ENCODE assay signal across 15 cellular contexts in the genomic region with DNA sequence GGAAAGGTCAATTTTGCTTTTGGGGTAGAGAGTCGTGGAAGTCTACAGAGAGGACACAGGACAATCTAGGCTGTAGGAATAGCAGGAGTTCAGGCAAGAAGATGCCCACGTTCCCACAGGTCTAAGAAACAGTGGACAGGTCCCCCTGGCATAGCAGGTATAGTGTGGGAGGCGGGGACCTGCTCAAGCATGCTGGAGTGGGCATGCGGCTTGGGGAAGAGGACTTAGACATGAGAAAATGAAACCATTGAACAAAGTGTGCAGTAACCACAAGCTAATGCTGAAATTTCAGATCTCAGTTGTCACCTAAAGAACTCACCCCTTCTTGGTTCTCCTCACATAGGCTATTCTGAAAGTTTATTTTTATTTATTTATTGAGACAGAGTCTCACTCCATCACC.
A peak's percentile ranks its signal among the peaks of the same experiment; 100 is the strongest.
DNase-seq lines count a peak whose midpoint lies in the region; ATAC-seq and TF ChIP-seq lines count a peak whose summit lies in the region.
"Had no signal": no experiment of that assay in that cellular context is flagged by ENCODE, and none has a peak within 500 bp of the region (broad histone marks: within the 10 kb centered on the region; RNA-seq: fewer than 3 reads in every experiment).

No MANE protein-coding gene starts in this region.

- no peaks in the 10 kb centered on the region for H3K9me3 ChIP-seq in SU-DHL-6 (ENCODE audit: insufficient read depth, low read length)
- H3K9me3 ChIP-seq: gastroesophageal sphincter, left lung, stomach had no signal

- DNase-seq in UCSD-AML1 (lab: John Stamatoyannopoulos, UW; ENCODE audit: unreplicated experiment) (no peak), NCI-H1694 (lab: John Stamatoyannopoulos, UW) (no peak), KG1 (lab: John Stamatoyannopoulos, UW) (no peak)
- no peak for DNase-seq in T-helper 2 cell treated with Interferon-gamma antibody and Interleukin-4, amounts not matched to agents 5 μg/mL and 100 μg/mL, for 36 hours (ENCODE audit: low spot score)
- DNase-seq: activated naive CD8-positive, alpha-beta T cell treated with anti-CD3 and anti-CD28 coated beads, Interleukin-2, amount 10 ng/mL, durations not matched to agents 7 days and 5 days; left lung; NCI-H1105 treated with DMSO at 0.1 percent for 48 hours; stomach had no signal

- no peak overlapping the region for H2AFZ ChIP-seq in SU-DHL-6 (ENCODE audit: low read depth, low read length, severe bottlenecking)

- ATAC-seq in GM18858 (IDR thresholded peaks at IDR 0.05; ENCODE audit: unreplicated experiment) = peak; percentile 86
- ATAC-seq in GM21447 (IDR thresholded peaks at IDR 0.05; ENCODE audit: unreplicated experiment) = peak; percentile 58
- peak; percentile 82 for ATAC-seq in HG03060 (IDR thresholded peaks at IDR 0.05; ENCODE audit: low read depth, unreplicated experiment)
- ATAC-seq: gastroesophageal sphincter, left lung had no signal

- H3K4me3 Mint-ChIP-seq in T-helper 2 cell treated with Interferon-gamma antibody and Interleukin-4, amounts not matched to agents 5 μg/mL and 100 μg/mL, for 36 hours = no peak overlapping the region
- H3K4me3 Mint-ChIP-seq: activated naive CD8-positive, alpha-beta T cell treated with anti-CD3 and anti-CD28 coated beads, Interleukin-2, amount 10 ng/mL, durations not matched to agents 7 days and 5 days; CD14-positive monocyte; T-helper 1 cell treated with Interleukin-12 subunit alpha and Interleukin-12 subunit beta and Interleukin-4 antibody, amounts not matched to agents 30 μg/mL and 1 μg/mL, for 36 hours had no signal

- no peak overlapping the region; the same call in 1 of the 2 replicates for H3K9ac ChIP-seq in SU-DHL-6 (ENCODE audit: low read length)

- no peaks in the 10 kb centered on the region for H3K27me3 ChIP-seq in SU-DHL-6 (ENCODE audit: low read length)
- H3K27me3 ChIP-seq: gastroesophageal sphincter, left lung, stomach had no signal

- H3K4me1 Mint-ChIP-seq in T-helper 2 cell treated with Interferon-gamma antibody and Interleukin-4, amounts not matched to agents 5 μg/mL and 100 μg/mL, for 36 hours (ENCODE audit: low read depth) = no peaks in the 10 kb centered on the region
- H3K4me1 Mint-ChIP-seq: activated naive CD8-positive, alpha-beta T cell treated with anti-CD3 and anti-CD28 coated beads, Interleukin-2, amount 10 ng/mL, durations not matched to agents 7 days and 5 days; CD14-positive monocyte had no signal

- no peak for TF ChIP-seq CTCF in SU-DHL-6 (IDR thresholded peaks at IDR 0.05; ENCODE audit: insufficient read depth, low read length, poor library complexity, severe bottlenecking)

- H3K4me3 ChIP-seq in SU-DHL-6 (ENCODE audit: insufficient read depth, low read length, poor library complexity, severe bottlenecking) = no peak overlapping the region
- H3K4me3 ChIP-seq: gastroesophageal sphincter, left lung, stomach had no signal

- no peaks in the 10 kb centered on the region for H3K9me2 ChIP-seq in SU-DHL-6 (replicated peaks; ENCODE audit: insufficient read depth, low read length)

- H3K27ac Mint-ChIP-seq in T-helper 2 cell treated with Interferon-gamma antibody and Interleukin-4, amounts not matched to agents 5 μg/mL and 100 μg/mL, for 36 hours = no peak overlapping the region
- H3K27ac Mint-ChIP-seq: activated naive CD8-positive, alpha-beta T cell treated with anti-CD3 and anti-CD28 coated beads, Interleukin-2, amount 10 ng/mL, durations not matched to agents 7 days and 5 days; CD14-positive monocyte; T-helper 1 cell treated with Interleukin-12 subunit alpha and Interleukin-12 subunit beta and Interleukin-4 antibody, amounts not matched to agents 30 μg/mL and 1 μg/mL, for 36 hours had no signal

- no peaks in the 10 kb centered on the region for H3F3A ChIP-seq in SU-DHL-6 (ENCODE audit: insufficient read depth)

- no peaks in the 10 kb centered on the region for H3K9me3 Mint-ChIP-seq in T-helper 2 cell treated with Interferon-gamma antibody and Interleukin-4, amounts not matched to agents 5 μg/mL and 100 μg/mL, for 36 hours
- H3K9me3 Mint-ChIP-seq: activated naive CD8-positive, alpha-beta T cell treated with anti-CD3 and anti-CD28 coated beads, Interleukin-2, amount 10 ng/mL, durations not matched to agents 7 days and 5 days; T-helper 1 cell treated with Interleukin-12 subunit alpha and Interleukin-12 subunit beta and Interleukin-4 antibody, amounts not matched to agents 30 μg/mL and 1 μg/mL, for 36 hours had no signal

- H3K79me2 ChIP-seq in SU-DHL-6 (ENCODE audit: insufficient read depth, low read length) = no peaks in the 10 kb centered on the region

- H4K20me1 ChIP-seq in SU-DHL-6 (ENCODE audit: low read depth, low read length) = no peaks in the 10 kb centered on the region

- H3K27ac ChIP-seq in SU-DHL-6 (ENCODE audit: low read depth, low read length) = peak overlapping the region; percentile 38
- H3K27ac ChIP-seq: gastroesophageal sphincter, left lung, stomach had no signal

- H3K36me3 ChIP-seq in SU-DHL-6 (ENCODE audit: low read length) = no peaks in the 10 kb centered on the region
- H3K36me3 ChIP-seq: gastroesophageal sphincter, left lung, stomach had no signal

- H3K27me3 Mint-ChIP-seq in T-helper 2 cell treated with Interferon-gamma antibody and Interleukin-4, amounts not matched to agents 5 μg/mL and 100 μg/mL, for 36 hours (ENCODE audit: low read depth) = peaks cover 14% of the 10 kb centered on the region

- no peaks in the 10 kb centered on the region for H3K36me3 Mint-ChIP-seq in T-helper 2 cell treated with Interferon-gamma antibody and Interleukin-4, amounts not matched to agents 5 μg/mL and 100 μg/mL, for 36 hours (ENCODE audit: low read depth)
- H3K36me3 Mint-ChIP-seq: CD14-positive monocyte had no signal

- peak overlapping the region; percentile 25 for H3K4me2 ChIP-seq in SU-DHL-6 (ENCODE audit: low read depth, low read length, poor library complexity, severe bottlenecking)
